18 cellular contexts compared by ENCODE assay signal in the genomic region with DNA sequence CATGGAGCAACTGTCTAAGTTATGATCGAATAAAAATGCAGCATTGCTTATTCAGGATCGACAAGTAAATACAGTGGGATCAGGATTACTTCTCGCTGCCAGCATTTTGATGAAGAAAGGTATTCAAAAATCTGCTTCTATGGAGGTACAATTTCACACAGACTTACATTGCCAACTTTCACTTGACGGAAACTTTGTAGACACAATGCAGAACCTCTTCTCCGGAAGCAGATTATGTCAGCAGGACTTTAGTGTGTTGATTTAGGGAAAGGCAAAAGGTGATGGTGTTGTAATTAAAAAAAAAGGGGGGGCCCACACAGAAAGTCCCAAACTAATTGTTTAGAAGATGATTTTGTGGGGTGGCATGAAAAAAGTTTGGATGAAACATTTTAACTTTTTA.
DNase-seq lines count a peak whose midpoint lies in the region; ATAC-seq and TF ChIP-seq lines count a peak whose summit lies in the region.
"Had no signal": no experiment of that assay in that cellular context is flagged by ENCODE, and none has a peak within 500 bp of the region (broad histone marks: within the 10 kb centered on the region; RNA-seq: fewer than 3 reads in every experiment).

No MANE protein-coding gene starts in this region.

- no peaks in the 10 kb centered on the region for H3K27me3 ChIP-seq in adipocyte (replicated peaks; ENCODE audit: control insufficient read depth, insufficient read depth, low read length)
- no peaks in the 10 kb centered on the region for H3K27me3 ChIP-seq in gastroesophageal sphincter
- no peaks in the 10 kb centered on the region for H3K27me3 ChIP-seq in thoracic aorta (replicated peaks; ENCODE audit: insufficient read depth)

- no peak for TF ChIP-seq EP300 in gastroesophageal sphincter (IDR thresholded peaks at IDR 0.05)

- peak overlapping the region; percentile 70 for H3K4me3 ChIP-seq in adipocyte (ENCODE audit: low read length)
- H3K4me3 ChIP-seq in gastroesophageal sphincter, result no peak overlapping the region
- H3K4me3 ChIP-seq in thoracic aorta, result peak overlapping the region; percentile 30
- H3K4me3 ChIP-seq: GM12878 had no signal

- TF ChIP-seq CTCF in gastroesophageal sphincter (IDR thresholded peaks at IDR 0.05) (no peak), thoracic aorta (IDR thresholded peaks at IDR 0.05) (no peak)

- H3K27me3 Mint-ChIP-seq in activated T-cell treated with anti-CD3 and anti-CD28 coated beads, Interleukin-2, amount 50 U/mL, for 72 hours (ENCODE audit: low read depth), result peaks cover 27% of the 10 kb centered on the region

- no peak for DNase-seq in activated T-cell treated with anti-CD3 and anti-CD28 coated beads, Interleukin-2, amount 50 U/mL, for 72 hours
- no peak for DNase-seq in activated T-cell treated with anti-CD3 and anti-CD28 coated beads, Interleukin-2, amount 50 U/mL, for 1 hour
- DNase-seq in adipocyte (ENCODE audit: low read depth) (no peak), thoracic aorta (ENCODE audit: low spot score) (no peak), NCI-H526 treated with DMSO at 0.1 percent for 48 hours (lab: John Stamatoyannopoulos, UW) (no peak), SIG-M5 (lab: John Stamatoyannopoulos, UW) (no peak)
- DNase-seq: activated gamma-delta T cell treated with Interleukin-2 at 50 U/mL for 16 hours, Caco-2, caudate nucleus, endodermal cell, Kasumi-1, midbrain, NCI-H1417 treated with DMSO at 0.1 percent for 48 hours, occipital lobe, T1000 had no signal

- no peak for ATAC-seq in activated T-cell treated with anti-CD3 and anti-CD28 coated beads, Interleukin-2, amount 50 U/mL, for 72 hours (replicated peaks in 1 of 2)
- no peak for ATAC-seq in gastroesophageal sphincter
- ATAC-seq in thoracic aorta (ENCODE audit: insufficient number of reproducible peaks, low FRiP score, low read depth), result no peak
- ATAC-seq in HG02642 (IDR thresholded peaks at IDR 0.05; ENCODE audit: poor library complexity, unreplicated experiment), result no peak
- ATAC-seq: GM12878 had no signal

- no peak for TF ChIP-seq POLR2A in gastroesophageal sphincter (IDR thresholded peaks at IDR 0.05)

- H3K9ac ChIP-seq in adipocyte (ENCODE audit: low read length), result peak overlapping the region; percentile 84

- H3K36me3 Mint-ChIP-seq in activated T-cell treated with anti-CD3 and anti-CD28 coated beads, Interleukin-2, amount 50 U/mL, for 72 hours (ENCODE audit: insufficient read depth in 2 of 2), result peaks cover 0 to 3% of the 10 kb centered on the region in 2 donors

- H3K9me3 ChIP-seq in adipocyte (ENCODE audit: control insufficient read depth, low read length) (no peaks in the 10 kb centered on the region), gastroesophageal sphincter (no peaks in the 10 kb centered on the region), thoracic aorta (no peaks in the 10 kb centered on the region)
- H3K9me3 ChIP-seq: Caco-2 had no signal

- H3K9me3 Mint-ChIP-seq in activated T-cell treated with anti-CD3 and anti-CD28 coated beads, Interleukin-2, amount 50 U/mL, for 72 hours, result peaks cover 0 to 9% of the 10 kb centered on the region in 2 donors
- H3K9me3 Mint-ChIP-seq: endodermal cell had no signal

- peak overlapping the region; percentile 86 for H3K27ac Mint-ChIP-seq in activated T-cell treated with anti-CD3 and anti-CD28 coated beads, Interleukin-2, amount 50 U/mL, for 72 hours
- H3K27ac Mint-ChIP-seq: endodermal cell had no signal

- H3K4me1 Mint-ChIP-seq in activated T-cell treated with anti-CD3 and anti-CD28 coated beads, Interleukin-2, amount 50 U/mL, for 72 hours (ENCODE audit: low read depth), result peaks cover 62% of the 10 kb centered on the region

- H3K27ac ChIP-seq in gastroesophageal sphincter, result peak overlapping the region; percentile 58 to 90 (median 82)
- peak overlapping the region; percentile 81 to 98 for H3K27ac ChIP-seq in thoracic aorta

- H3K4me1 ChIP-seq in adipocyte (ENCODE audit: control insufficient read depth, insufficient read depth, low read length), result peaks cover 62% of the 10 kb centered on the region
- peaks cover 5 to 27% (median 7%) of the 10 kb centered on the region in 3 donors for H3K4me1 ChIP-seq in gastroesophageal sphincter
- H3K4me1 ChIP-seq in thoracic aorta (ENCODE audit: control insufficient read depth in 1 of 2, low read depth in 2 of 2), result peaks cover 23 to 49% of the 10 kb centered on the region in 2 donors
- H3K4me1 ChIP-seq: Caco-2 had no signal

- H3K4me3 Mint-ChIP-seq in activated T-cell treated with anti-CD3 and anti-CD28 coated beads, Interleukin-2, amount 50 U/mL, for 72 hours, result peak overlapping the region; percentile 30 to 84
- H3K4me3 Mint-ChIP-seq: endodermal cell had no signal

- H3K36me3 ChIP-seq in adipocyte (ENCODE audit: control insufficient read depth, insufficient read depth, low read length, severe bottlenecking), result no peaks in the 10 kb centered on the region
- H3K36me3 ChIP-seq in gastroesophageal sphincter, result no peaks in the 10 kb centered on the region
- H3K36me3 ChIP-seq in thoracic aorta, result no peaks in the 10 kb centered on the region

- 67 to 70% methylated on average over 5 of the region's 5 CpGs for WGBS in gastroesophageal sphincter (ENCODE audit: low coverage in 1 of 2), 2 donors

Comparison
In these comparisons a context has a peak if more than half of its experiments do, and no peak if none do; other contexts are left out.
1. H3K4me3 ChIP-seq: peak in adipocyte (single experiment) and thoracic aorta (single experiment); none in gastroesophageal sphincter (0 of 2).